1 cellular context compared by ENCODE assay signal in the genomic region with DNA sequence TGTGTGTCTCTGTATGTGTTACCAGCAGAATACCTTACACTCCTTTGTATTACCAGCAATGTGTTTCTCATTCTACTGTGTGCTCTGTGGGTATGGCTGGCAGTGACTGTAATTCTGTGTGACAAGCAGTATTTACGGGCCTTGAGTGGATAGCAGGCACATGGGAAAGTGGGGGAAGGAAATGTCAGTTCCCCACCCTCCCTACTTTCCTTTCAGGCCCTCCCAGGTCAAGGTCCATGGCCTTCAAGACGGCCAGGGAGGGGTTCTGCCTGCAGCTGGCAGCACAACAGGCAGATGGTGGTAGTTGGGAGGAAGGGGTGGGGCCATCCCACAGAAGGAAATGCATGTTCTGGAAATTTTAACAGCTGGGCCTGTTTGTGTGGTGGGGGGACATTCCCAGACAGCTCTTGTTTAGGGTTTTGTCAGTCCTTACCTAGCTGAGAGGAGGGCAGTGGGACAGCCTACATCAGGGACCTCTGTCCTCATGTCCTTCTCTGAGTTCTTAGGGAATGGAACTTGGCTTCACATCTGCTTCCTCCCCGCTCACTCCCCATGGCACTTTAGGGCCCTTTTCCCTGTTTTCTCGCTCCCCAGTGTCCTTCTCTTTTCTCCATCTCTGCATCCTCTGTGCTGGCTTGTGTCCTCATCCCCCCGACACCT.
TF ChIP-seq lines count a peak whose summit lies in the region.

No MANE protein-coding gene starts in this region.

TF ChIP-seq in GM23338, 12 proteins besides CTCF, POLR2A, EP300 and RAD21 (continued from another document):
- TF ChIP-seq, protein P1, sequence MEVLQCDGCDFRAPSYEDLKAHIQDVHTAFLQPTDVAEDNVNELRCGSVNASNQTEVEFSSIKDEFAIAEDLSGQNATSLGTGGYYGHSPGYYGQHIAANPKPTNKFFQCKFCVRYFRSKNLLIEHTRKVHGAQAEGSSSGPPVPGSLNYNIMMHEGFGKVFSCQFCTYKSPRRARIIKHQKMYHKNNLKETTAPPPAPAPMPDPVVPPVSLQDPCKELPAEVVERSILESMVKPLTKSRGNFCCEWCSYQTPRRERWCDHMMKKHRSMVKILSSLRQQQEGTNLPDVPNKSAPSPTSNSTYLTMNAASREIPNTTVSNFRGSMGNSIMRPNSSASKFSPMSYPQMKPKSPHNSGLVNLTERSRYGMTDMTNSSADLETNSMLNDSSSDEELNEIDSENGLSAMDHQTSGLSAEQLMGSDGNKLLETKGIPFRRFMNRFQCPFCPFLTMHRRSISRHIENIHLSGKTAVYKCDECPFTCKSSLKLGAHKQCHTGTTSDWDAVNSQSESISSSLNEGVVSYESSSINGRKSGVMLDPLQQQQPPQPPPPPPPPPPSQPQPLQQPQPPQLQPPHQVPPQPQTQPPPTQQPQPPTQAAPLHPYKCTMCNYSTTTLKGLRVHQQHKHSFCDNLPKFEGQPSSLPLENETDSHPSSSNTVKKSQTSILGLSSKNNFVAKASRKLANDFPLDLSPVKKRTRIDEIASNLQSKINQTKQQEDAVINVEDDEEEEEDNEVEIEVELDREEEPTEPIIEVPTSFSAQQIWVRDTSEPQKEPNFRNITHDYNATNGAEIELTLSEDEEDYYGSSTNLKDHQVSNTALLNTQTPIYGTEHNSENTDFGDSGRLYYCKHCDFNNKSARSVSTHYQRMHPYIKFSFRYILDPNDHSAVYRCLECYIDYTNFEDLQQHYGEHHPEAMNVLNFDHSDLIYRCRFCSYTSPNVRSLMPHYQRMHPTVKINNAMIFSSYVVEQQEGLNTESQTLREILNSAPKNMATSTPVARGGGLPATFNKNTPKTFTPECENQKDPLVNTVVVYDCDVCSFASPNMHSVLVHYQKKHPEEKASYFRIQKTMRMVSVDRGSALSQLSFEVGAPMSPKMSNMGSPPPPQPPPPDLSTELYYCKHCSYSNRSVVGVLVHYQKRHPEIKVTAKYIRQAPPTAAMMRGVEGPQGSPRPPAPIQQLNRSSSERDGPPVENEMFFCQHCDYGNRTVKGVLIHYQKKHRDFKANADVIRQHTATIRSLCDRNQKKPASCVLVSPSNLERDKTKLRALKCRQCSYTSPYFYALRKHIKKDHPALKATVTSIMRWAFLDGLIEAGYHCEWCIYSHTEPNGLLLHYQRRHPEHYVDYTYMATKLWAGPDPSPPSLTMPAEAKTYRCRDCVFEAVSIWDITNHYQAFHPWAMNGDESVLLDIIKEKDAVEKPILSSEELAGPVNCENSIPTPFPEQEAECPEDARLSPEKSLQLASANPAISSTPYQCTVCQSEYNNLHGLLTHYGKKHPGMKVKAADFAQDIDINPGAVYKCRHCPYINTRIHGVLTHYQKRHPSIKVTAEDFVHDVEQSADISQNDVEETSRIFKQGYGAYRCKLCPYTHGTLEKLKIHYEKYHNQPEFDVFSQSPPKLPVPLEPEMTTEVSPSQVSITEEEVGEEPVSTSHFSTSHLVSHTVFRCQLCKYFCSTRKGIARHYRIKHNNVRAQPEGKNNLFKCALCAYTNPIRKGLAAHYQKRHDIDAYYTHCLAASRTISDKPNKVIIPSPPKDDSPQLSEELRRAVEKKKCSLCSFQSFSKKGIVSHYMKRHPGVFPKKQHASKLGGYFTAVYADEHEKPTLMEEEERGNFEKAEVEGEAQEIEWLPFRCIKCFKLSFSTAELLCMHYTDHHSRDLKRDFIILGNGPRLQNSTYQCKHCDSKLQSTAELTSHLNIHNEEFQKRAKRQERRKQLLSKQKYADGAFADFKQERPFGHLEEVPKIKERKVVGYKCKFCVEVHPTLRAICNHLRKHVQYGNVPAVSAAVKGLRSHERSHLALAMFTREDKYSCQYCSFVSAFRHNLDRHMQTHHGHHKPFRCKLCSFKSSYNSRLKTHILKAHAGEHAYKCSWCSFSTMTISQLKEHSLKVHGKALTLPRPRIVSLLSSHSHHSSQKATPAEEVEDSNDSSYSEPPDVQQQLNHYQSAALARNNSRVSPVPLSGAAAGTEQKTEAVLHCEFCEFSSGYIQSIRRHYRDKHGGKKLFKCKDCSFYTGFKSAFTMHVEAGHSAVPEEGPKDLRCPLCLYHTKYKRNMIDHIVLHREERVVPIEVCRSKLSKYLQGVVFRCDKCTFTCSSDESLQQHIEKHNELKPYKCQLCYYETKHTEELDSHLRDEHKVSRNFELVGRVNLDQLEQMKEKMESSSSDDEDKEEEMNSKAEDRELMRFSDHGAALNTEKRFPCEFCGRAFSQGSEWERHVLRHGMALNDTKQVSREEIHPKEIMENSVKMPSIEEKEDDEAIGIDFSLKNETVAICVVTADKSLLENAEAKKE (CRISPR knock-in tag; IDR thresholded peaks at IDR 0.05), result no peak
